In genomic region chrX:23911436-23911835, GRCh38 we compare ENCODE assay signal across 39 cellular contexts. TPM values are rescaled to one million over a fixed set of nuclear protein-coding genes. Genes with fewer than 3 reads are reported as not detected.
"Had no signal": no experiment of that assay in that cellular context is flagged by ENCODE, and none has a peak within 500 bp of the region (broad histone marks: within the 10 kb centered on the region; RNA-seq: fewer than 3 reads in every experiment).

No MANE protein-coding gene starts in this region.

- H3K27me3 Mint-ChIP-seq: activated B cell treated with CpG ODN at 0.5 μM for 24 hours; activated CD4-positive, alpha-beta memory T cell treated with anti-CD3 and anti-CD28 coated beads for 36 hours had no signal

- H3K27me3 ChIP-seq: adrenal gland, body of pancreas, SJCRH30 had no signal

- H3K36me3 Mint-ChIP-seq: activated CD4-positive, alpha-beta memory T cell treated with anti-CD3 and anti-CD28 coated beads for 36 hours; activated naive CD4-positive, alpha-beta T cell treated with anti-CD3 and anti-CD28 coated beads, Interleukin-2, amount 50 U/mL, for 72 hours; T-cell had no signal

- H3K9me3 Mint-ChIP-seq: activated B cell treated with CpG ODN at 0.5 μM for 24 hours; activated CD4-positive, alpha-beta memory T cell treated with anti-CD3 and anti-CD28 coated beads for 36 hours; activated naive CD4-positive, alpha-beta T cell treated with anti-CD3 and anti-CD28 coated beads for 36 hours; activated naive CD4-positive, alpha-beta T cell treated with anti-CD3 and anti-CD28 coated beads, Interleukin-2, amount 50 U/mL, for 72 hours; activated T-cell treated with anti-CD3 and anti-CD28 coated beads, Interleukin-2, amount 50 U/mL, for 4 hours; activated T-helper 1 cell treated with anti-CD3 and anti-CD28 coated beads, Interleukin-12 subunit alpha, Interleukin-12 subunit beta, Interleukin-2, Interleukin-4 antibody, amounts not matched to agents 30 ng/mL and 10 ng/mL and 1 ng/mL, durations not matched to agents 14 hours and 24 hours and 36 hours; T-cell had no signal

- H3K27ac ChIP-seq: adrenal gland, body of pancreas, breast epithelium, KMS-11, SJCRH30, SK-N-MC, VCaP had no signal

- DNase-seq: activated B cell treated with CpG ODN at 0.5 μM for 24 hours; activated CD4-positive, alpha-beta memory T cell treated with anti-CD3 and anti-CD28 coated beads for 36 hours; activated CD4-positive, alpha-beta T cell treated with anti-CD3 and anti-CD28 coated beads for 4 hours; activated CD4-positive, alpha-beta T cell treated with anti-CD3 and anti-CD28 coated beads, Interleukin-2, amount 50 U/mL, for 1 hour; activated CD4-positive, CD25-positive, alpha-beta regulatory T cell treated with anti-CD3 and anti-CD28 coated beads, Interleukin-2, amount 50 U/mL, for 72 hours; activated CD8-positive, alpha-beta memory T cell treated with anti-CD3 and anti-CD28 coated beads, Interleukin-2, amount 50 U/mL, for 4 hours; activated gamma-delta T cell treated with Interleukin-2 at 50 U/mL for 16 hours; activated naive CD4-positive, alpha-beta T cell treated with anti-CD3 and anti-CD28 coated beads for 36 hours; activated T-cell treated with anti-CD3 and anti-CD28 coated beads for 4 hours; activated T-cell treated with anti-CD3 and anti-CD28 coated beads, Interleukin-2, amount 50 U/mL, for 4 hours; adrenal gland; body of pancreas; MM.1S; NCI-H1092 treated with DMSO at 0.1 percent for 48 hours; NCI-H1417; NCI-H146; NCI-H187; NCI-H2029 treated with DMSO at 0.1 percent for 48 hours; NCI-H2107; NCI-H2171; NCI-H510A; NCI-H526; NCI-H748 treated with DMSO at 0.1 percent for 48 hours; NK-92 treated with Interleukin-12 subunit alpha and Interleukin-12 subunit beta, amount 100 ng/mL, for 24 hours; SHP77; SJCRH30; T-cell; T-helper 2 cell; T-helper 9 cell had no signal

- H3K4me3 ChIP-seq: adrenal gland, body of pancreas, breast epithelium, SJCRH30, SK-N-MC had no signal

- H3K27ac Mint-ChIP-seq: activated B cell treated with CpG ODN at 0.5 μM for 24 hours; activated CD4-positive, alpha-beta memory T cell treated with anti-CD3 and anti-CD28 coated beads for 36 hours; activated naive CD4-positive, alpha-beta T cell treated with anti-CD3 and anti-CD28 coated beads for 36 hours; activated naive CD4-positive, alpha-beta T cell treated with anti-CD3 and anti-CD28 coated beads, Interleukin-2, amount 50 U/mL, for 72 hours; activated T-helper 1 cell treated with anti-CD3 and anti-CD28 coated beads, Interleukin-12 subunit alpha, Interleukin-12 subunit beta, Interleukin-2, Interleukin-4 antibody, amounts not matched to agents 30 ng/mL and 10 ng/mL and 1 ng/mL, durations not matched to agents 14 hours and 24 hours and 36 hours; T-cell had no signal

- H3K4me1 ChIP-seq: breast epithelium had no signal

- H3K4me3 Mint-ChIP-seq: activated B cell treated with CpG ODN at 0.5 μM for 24 hours; activated CD4-positive, alpha-beta memory T cell treated with anti-CD3 and anti-CD28 coated beads for 36 hours; activated naive CD4-positive, alpha-beta T cell treated with anti-CD3 and anti-CD28 coated beads for 36 hours; activated T-cell treated with anti-CD3 and anti-CD28 coated beads, Interleukin-2, amount 50 U/mL, for 4 hours; activated T-helper 1 cell treated with anti-CD3 and anti-CD28 coated beads, Interleukin-12 subunit alpha, Interleukin-12 subunit beta, Interleukin-2, Interleukin-4 antibody, amounts not matched to agents 30 ng/mL and 10 ng/mL and 1 ng/mL, durations not matched to agents 14 hours and 24 hours and 36 hours; T-cell had no signal

- H3K4me2 ChIP-seq: KMS-11 had no signal

- H3K9me3 ChIP-seq: adrenal gland, body of pancreas, breast epithelium, SJCRH30 had no signal

- H3K9ac ChIP-seq: KMS-11 had no signal

- ATAC-seq: activated naive CD4-positive, alpha-beta T cell treated with anti-CD3 and anti-CD28 coated beads, Interleukin-2, amount 50 U/mL, for 72 hours; activated T-cell treated with anti-CD3 and anti-CD28 coated beads, Interleukin-2, amount 50 U/mL, for 4 hours; body of pancreas; Panc1; T-cell had no signal

RNA-seq across cellular contexts. Expression of gene CXorf58, which starts 3.6 kb away (rescaled TPM):
- total RNA-seq: activated B cell treated with CpG ODN at 0.5 μM for 24 hours; activated T-helper 1 cell treated with anti-CD3 and anti-CD28 coated beads, Interleukin-12 subunit alpha, Interleukin-12 subunit beta, Interleukin-2, Interleukin-4 antibody, amounts not matched to agents 30 ng/mL and 10 ng/mL and 1 ng/mL, durations not matched to agents 14 hours and 24 hours and 36 hours; astrocyte; cardiac septum; RPMI7951; T-cell had no signal
